In genomic region chrX:103550415-103551051, GRCh38 we compare ENCODE assay signal across 19 cellular contexts. TPM values are rescaled to one million over a fixed set of nuclear protein-coding genes. Genes with fewer than 3 reads are reported as not detected.
DNase-seq lines count a peak whose midpoint lies in the region; ATAC-seq and TF ChIP-seq lines count a peak whose summit lies in the region.
"Had no signal": no experiment of that assay in that cellular context is flagged by ENCODE, and none has a peak within 500 bp of the region (broad histone marks: within the 10 kb centered on the region; RNA-seq: fewer than 3 reads in every experiment).

No MANE protein-coding gene starts in this region.

- H3K36me3 Mint-ChIP-seq in activated naive CD4-positive, alpha-beta T cell treated with anti-CD3 and anti-CD28 coated beads, Interleukin-2, amount 50 U/mL, for 24 hours, result no peaks in the 10 kb centered on the region
- no peaks in the 10 kb centered on the region for H3K36me3 Mint-ChIP-seq in brain

- no peaks in the 10 kb centered on the region for H3K27me3 ChIP-seq in right lobe of liver

- H3K27ac Mint-ChIP-seq in activated naive CD4-positive, alpha-beta T cell treated with anti-CD3 and anti-CD28 coated beads, Interleukin-2, amount 50 U/mL, for 24 hours, result peak overlapping the region; percentile 5
- peak overlapping the region in 4 of 5 experiments; percentile 68 to 90 (median 80) for H3K27ac Mint-ChIP-seq in brain
- H3K27ac Mint-ChIP-seq: CD8-positive, alpha-beta T cell had no signal

- H3K9me3 ChIP-seq in right lobe of liver, result no peaks in the 10 kb centered on the region

- H3K27me3 Mint-ChIP-seq in activated naive CD4-positive, alpha-beta T cell treated with anti-CD3 and anti-CD28 coated beads, Interleukin-2, amount 50 U/mL, for 24 hours, result no peaks in the 10 kb centered on the region
- peaks cover 3% of the 10 kb centered on the region for H3K27me3 Mint-ChIP-seq in brain

- no peak for DNase-seq in activated naive CD4-positive, alpha-beta T cell treated with anti-CD3 and anti-CD28 coated beads, Interleukin-2, amount 50 U/mL, for 16 hours
- DNase-seq in right lobe of liver (no peak), substantia nigra (lab: John Stamatoyannopoulos, UW) (no peak), SKM-1 (lab: John Stamatoyannopoulos, UW; ENCODE audit: unreplicated experiment) (no peak), NCI-H526 (lab: John Stamatoyannopoulos, UW) (no peak), ecto neural progenitor cell (ENCODE audit: low spot score) (no peak)
- DNase-seq: CD8-positive, alpha-beta T cell; DMS79 treated with DMSO at 0.1 percent for 48 hours; KG1; NCI-H1048; NCI-H1436 treated with DMSO at 0.1 percent for 48 hours; NCI-H2029 treated with DMSO at 0.1 percent for 48 hours; NCI-H510A; NCI-H82; PC-9 had no signal

- H3K36me3 ChIP-seq in right lobe of liver, result no peaks in the 10 kb centered on the region

- peak overlapping the region in 1 of 3 donors; percentile 56 for H3K27ac ChIP-seq in right lobe of liver
- no peak overlapping the region for H3K27ac ChIP-seq in substantia nigra (ENCODE audit: low read depth, low read length, poor library complexity, severe bottlenecking)
- H3K27ac ChIP-seq: 22Rv1, PC-9 had no signal

- peaks cover 0 to 25% (median 2%) of the 10 kb centered on the region in 4 donors for H3K4me1 ChIP-seq in right lobe of liver

- TF ChIP-seq POLR2A in right lobe of liver (IDR thresholded peaks at IDR 0.05), result no peak

- 20% methylated on average over 3 of the region's 3 CpGs for WGBS in right lobe of liver (ENCODE audit: insufficient coverage, low coverage, low lambda C conversion rate, missing lambda C conversion rate)

- intact Hi-C loops in right lobe of liver (cut with DNase I), result no loop called here

- H3K9me3 Mint-ChIP-seq in activated naive CD4-positive, alpha-beta T cell treated with anti-CD3 and anti-CD28 coated beads, Interleukin-2, amount 50 U/mL, for 24 hours, result no peaks in the 10 kb centered on the region
- H3K9me3 Mint-ChIP-seq in brain, result peaks cover 0 to 2% (median 0%) of the 10 kb centered on the region in 5 experiments
- H3K9me3 Mint-ChIP-seq: CD8-positive, alpha-beta T cell had no signal

- TF ChIP-seq CTCF in brain (conservative IDR thresholded peaks at IDR 0.05) (no peak), right lobe of liver (IDR thresholded peaks at IDR 0.05) (no peak)

- peak; percentile 48 to 82 (median 67) for ATAC-seq in right lobe of liver
- ATAC-seq: CD8-positive, alpha-beta T cell had no signal

- H3K4me3 ChIP-seq in right lobe of liver, result no peak overlapping the region
- H3K4me3 ChIP-seq: PC-9 had no signal

- H3K4me1 Mint-ChIP-seq in activated naive CD4-positive, alpha-beta T cell treated with anti-CD3 and anti-CD28 coated beads, Interleukin-2, amount 50 U/mL, for 24 hours, result peaks cover 5% of the 10 kb centered on the region
- H3K4me1 Mint-ChIP-seq in brain, result peaks cover 38% of the 10 kb centered on the region

- H3K4me3 Mint-ChIP-seq in activated naive CD4-positive, alpha-beta T cell treated with anti-CD3 and anti-CD28 coated beads, Interleukin-2, amount 50 U/mL, for 24 hours, result no peak overlapping the region
- H3K4me3 Mint-ChIP-seq in brain, result peak overlapping the region in 4 of 5 experiments; percentile 40 to 76 (median 68)
- H3K4me3 Mint-ChIP-seq: CD8-positive, alpha-beta T cell had no signal

RNA-seq across cellular contexts. Expression of gene RAB40A, which starts 31.2 kb away (rescaled TPM):
- polyA plus RNA-seq in brain (ENCODE audit: insufficient read depth, low read depth, low replicate concordance), result 0.42 TPM
- total RNA-seq in right lobe of liver, result under 1 TPM in 4 of 6 experiments, not detected in 2; 0.12 to 0.49 (median 0.24) TPM
- total RNA-seq: CD8-positive, alpha-beta T cell; SK-MEL-5 had no signal

RNA-seq across cellular contexts. Expression of gene TCEAL4, which starts 34.8 kb away (rescaled TPM):
- polyA plus RNA-seq in brain (ENCODE audit: insufficient read depth, low read depth, low replicate concordance), result 126 TPM
- total RNA-seq in right lobe of liver, result 10 to 100 TPM; 23.3 to 34.5 (median 28.1) TPM

RNA-seq across cellular contexts. Expression of gene TCEAL3, which starts 57.2 kb away (rescaled TPM):
- 111 TPM for polyA plus RNA-seq in brain (ENCODE audit: insufficient read depth, low read depth, low replicate concordance)
- total RNA-seq in right lobe of liver, result 1 to 10 TPM; 1.1 to 3.8 (median 2.0) TPM
